ENCODE assay signal across 1 cellular context in the genomic region with DNA sequence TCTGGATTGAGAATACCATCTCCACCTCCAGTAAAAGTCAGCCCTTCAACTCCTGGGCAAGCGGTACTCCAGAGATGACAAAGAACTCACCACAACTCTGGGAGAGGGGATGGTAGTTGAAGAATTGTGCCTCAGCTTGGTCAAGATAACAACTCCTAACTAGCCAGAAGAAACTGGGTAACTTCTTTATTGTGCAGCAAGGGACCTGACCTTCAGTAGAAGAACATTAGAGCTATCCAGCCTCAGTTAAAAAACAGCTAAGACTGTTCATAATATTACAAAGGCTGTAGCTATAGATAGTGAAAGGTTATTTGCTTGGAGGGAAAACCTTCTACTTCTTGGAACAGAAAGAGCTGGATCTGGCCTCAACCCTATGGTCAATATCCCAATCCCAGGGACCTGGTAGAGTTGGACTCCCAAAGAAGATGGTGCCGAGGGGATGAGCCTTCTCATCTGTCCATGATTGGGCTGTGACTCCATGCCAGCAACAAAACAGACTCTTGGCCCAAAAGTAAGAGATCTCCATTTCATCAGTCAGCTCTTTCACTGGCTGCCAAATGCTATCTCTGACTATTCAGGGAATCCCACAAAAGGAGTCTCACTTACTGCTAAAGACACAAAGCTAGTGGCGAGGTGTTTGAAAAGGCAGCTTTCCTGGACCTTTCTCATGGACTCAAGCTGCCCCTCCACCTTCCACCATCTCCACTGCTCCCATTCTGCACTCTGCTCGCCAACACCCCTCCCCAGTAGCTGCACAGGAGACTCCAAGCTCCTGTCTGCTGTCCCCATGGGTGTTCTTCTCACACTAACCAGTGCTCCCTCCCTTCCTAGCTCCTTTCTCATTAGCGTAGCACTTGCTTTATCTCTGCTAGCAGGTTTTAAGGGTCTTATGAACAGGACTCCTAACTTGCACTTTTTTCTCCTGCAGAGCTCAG.
A peak's percentile ranks its signal among the peaks of the same experiment; 100 is the strongest.
TF ChIP-seq lines count a peak whose summit lies in the region.

No MANE protein-coding gene starts in this region.

TF ChIP-seq in K562, 482 proteins besides CTCF, POLR2A, EP300 and RAD21 (continued from another document and continues in another):
- TF ChIP-seq, protein P1, sequence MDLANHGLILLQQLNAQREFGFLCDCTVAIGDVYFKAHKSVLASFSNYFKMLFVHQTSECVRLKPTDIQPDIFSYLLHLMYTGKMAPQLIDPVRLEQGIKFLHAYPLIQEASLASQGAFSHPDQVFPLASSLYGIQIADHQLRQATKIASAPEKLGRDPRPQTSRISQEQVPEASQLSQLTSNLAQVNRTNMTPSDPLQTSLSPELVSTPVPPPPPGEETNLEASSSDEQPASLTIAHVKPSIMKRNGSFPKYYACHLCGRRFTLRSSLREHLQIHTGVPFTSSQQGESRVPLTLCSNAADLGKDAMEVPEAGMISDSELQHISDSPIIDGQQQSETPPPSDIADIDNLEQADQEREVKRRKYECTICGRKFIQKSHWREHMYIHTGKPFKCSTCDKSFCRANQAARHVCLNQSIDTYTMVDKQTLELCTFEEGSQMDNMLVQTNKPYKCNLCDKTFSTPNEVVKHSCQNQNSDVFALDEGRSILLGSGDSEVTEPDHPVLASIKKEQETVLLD (IDR thresholded peaks at IDR 0.05) = no peak
- TF ChIP-seq SIN3B (IDR thresholded peaks at IDR 0.05; ENCODE audit: low read depth) (no peak), STAT5B (CRISPR knock-in tag; IDR thresholded peaks at IDR 0.05) (no peak), CCAR2 (IDR thresholded peaks at IDR 0.05; ENCODE audit: low read depth, low read length) (no peak), RUNX1 (IDR thresholded peaks at IDR 0.05; ENCODE audit: low read depth) (no peak), ZNF324 (CRISPR knock-in tag; IDR thresholded peaks at IDR 0.05) (no peak), RBM17 (IDR thresholded peaks at IDR 0.05; ENCODE audit: borderline replicate concordance, low read depth, low read length) (no peak), NR3C1 (CRISPR knock-in tag; IDR thresholded peaks at IDR 0.05) (no peak), PRPF4 (IDR thresholded peaks at IDR 0.05; ENCODE audit: insufficient read depth, low read depth, low read length, poor library complexity, severe bottlenecking) (no peak), ZNF695 (CRISPR knock-in tag; IDR thresholded peaks at IDR 0.05) (0 out of 2 replicates have a peak, but pooled peaks have one; percentile 61), NFIX (CRISPR knock-in tag; IDR thresholded peaks at IDR 0.05; ENCODE audit: low read depth) (no peak), YBX1 (IDR thresholded peaks at IDR 0.05) (no peak), CSDE1 (IDR thresholded peaks at IDR 0.05) (peak in 1 of 2 experiments; percentile 84; a peak in 2 of 4 replicates), ZNF197 (CRISPR knock-in tag; IDR thresholded peaks at IDR 0.05; ENCODE audit: low read depth) (no peak), ZNF436 (CRISPR knock-in tag; IDR thresholded peaks at IDR 0.05) (peak; percentile 94), CREM (IDR thresholded peaks at IDR 0.05; ENCODE audit: low read depth) (no peak), GATAD2B (IDR thresholded peaks at IDR 0.05; ENCODE audit: borderline replicate concordance) (no peak), SNAPC5 (CRISPR knock-in tag; IDR thresholded peaks at IDR 0.05) (peak; percentile 92), FOXK2 (conservative IDR thresholded peaks at IDR 0.05 in 1 of 2, IDR thresholded peaks at IDR 0.05 in 1 of 2; ENCODE audit: low read depth in 2 of 2) (no peak), L3MBTL2 (IDR thresholded peaks at IDR 0.05) (no peak), SRSF1 (IDR thresholded peaks at IDR 0.05; ENCODE audit: low read depth, low read length) (no peak), ZMIZ1 (IDR thresholded peaks at IDR 0.05; ENCODE audit: low read depth in 2 of 2, low read length in 2 of 2) (peak in 1 of 2 experiments; percentile 96; a peak in 2 of 4 replicates), NFYB (IDR thresholded peaks at IDR 0.05; ENCODE audit: extremely low read depth, insufficient read length) (no peak), ZNF696 (CRISPR knock-in tag; conservative IDR thresholded peaks at IDR 0.05) (peak; percentile 92), ZNF280B (CRISPR knock-in tag; IDR thresholded peaks at IDR 0.05) (no peak; the same call in 1 of the 2 replicates), ZNF551 (CRISPR knock-in tag; IDR thresholded peaks at IDR 0.05) (peak; percentile 94), USF1 (CRISPR knock-in tag; IDR thresholded peaks at IDR 0.05) (no peak), ZNF639 (CRISPR knock-in tag; conservative IDR thresholded peaks at IDR 0.05 in 1 of 2, IDR thresholded peaks at IDR 0.05 in 1 of 2) (no peak), TEAD4 (IDR thresholded peaks at IDR 0.05; ENCODE audit: low read length) (peak; percentile 83), TEAD4 (CRISPR knock-in tag; IDR thresholded peaks at IDR 0.05; ENCODE audit: borderline replicate concordance) (no peak), TARDBP (IDR thresholded peaks at IDR 0.05) (no peak), HNRNPK (IDR thresholded peaks at IDR 0.05; ENCODE audit: low read depth, low read length, poor library complexity, severe bottlenecking) (no peak)
- TF ChIP-seq, protein P2, sequence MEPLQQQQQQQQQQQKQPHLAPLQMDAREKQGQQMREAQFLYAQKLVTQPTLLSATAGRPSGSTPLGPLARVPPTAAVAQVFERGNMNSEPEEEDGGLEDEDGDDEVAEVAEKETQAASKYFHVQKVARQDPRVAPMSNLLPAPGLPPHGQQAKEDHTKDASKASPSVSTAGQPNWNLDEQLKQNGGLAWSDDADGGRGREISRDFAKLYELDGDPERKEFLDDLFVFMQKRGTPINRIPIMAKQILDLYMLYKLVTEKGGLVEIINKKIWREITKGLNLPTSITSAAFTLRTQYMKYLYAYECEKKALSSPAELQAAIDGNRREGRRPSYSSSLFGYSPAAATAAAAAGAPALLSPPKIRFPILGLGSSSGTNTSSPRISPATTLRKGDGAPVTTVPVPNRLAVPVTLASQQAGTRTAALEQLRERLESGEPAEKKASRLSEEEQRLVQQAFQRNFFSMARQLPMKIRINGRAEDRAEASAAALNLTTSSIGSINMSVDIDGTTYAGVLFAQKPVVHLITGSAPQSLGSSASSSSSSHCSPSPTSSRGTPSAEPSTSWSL (CRISPR knock-in tag; IDR thresholded peaks at IDR 0.05; ENCODE audit: borderline replicate concordance) = no peak
- TF ChIP-seq, protein P3, sequence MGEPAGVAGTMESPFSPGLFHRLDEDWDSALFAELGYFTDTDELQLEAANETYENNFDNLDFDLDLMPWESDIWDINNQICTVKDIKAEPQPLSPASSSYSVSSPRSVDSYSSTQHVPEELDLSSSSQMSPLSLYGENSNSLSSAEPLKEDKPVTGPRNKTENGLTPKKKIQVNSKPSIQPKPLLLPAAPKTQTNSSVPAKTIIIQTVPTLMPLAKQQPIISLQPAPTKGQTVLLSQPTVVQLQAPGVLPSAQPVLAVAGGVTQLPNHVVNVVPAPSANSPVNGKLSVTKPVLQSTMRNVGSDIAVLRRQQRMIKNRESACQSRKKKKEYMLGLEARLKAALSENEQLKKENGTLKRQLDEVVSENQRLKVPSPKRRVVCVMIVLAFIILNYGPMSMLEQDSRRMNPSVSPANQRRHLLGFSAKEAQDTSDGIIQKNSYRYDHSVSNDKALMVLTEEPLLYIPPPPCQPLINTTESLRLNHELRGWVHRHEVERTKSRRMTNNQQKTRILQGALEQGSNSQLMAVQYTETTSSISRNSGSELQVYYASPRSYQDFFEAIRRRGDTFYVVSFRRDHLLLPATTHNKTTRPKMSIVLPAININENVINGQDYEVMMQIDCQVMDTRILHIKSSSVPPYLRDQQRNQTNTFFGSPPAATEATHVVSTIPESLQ (CRISPR knock-in tag; IDR thresholded peaks at IDR 0.05) = no peak
- TF ChIP-seq, protein P4, sequence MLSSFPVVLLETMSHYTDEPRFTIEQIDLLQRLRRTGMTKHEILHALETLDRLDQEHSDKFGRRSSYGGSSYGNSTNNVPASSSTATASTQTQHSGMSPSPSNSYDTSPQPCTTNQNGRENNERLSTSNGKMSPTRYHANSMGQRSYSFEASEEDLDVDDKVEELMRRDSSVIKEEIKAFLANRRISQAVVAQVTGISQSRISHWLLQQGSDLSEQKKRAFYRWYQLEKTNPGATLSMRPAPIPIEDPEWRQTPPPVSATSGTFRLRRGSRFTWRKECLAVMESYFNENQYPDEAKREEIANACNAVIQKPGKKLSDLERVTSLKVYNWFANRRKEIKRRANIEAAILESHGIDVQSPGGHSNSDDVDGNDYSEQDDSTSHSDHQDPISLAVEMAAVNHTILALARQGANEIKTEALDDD (IDR thresholded peaks at IDR 0.05) = peak; percentile 94
- TF ChIP-seq, protein P5, sequence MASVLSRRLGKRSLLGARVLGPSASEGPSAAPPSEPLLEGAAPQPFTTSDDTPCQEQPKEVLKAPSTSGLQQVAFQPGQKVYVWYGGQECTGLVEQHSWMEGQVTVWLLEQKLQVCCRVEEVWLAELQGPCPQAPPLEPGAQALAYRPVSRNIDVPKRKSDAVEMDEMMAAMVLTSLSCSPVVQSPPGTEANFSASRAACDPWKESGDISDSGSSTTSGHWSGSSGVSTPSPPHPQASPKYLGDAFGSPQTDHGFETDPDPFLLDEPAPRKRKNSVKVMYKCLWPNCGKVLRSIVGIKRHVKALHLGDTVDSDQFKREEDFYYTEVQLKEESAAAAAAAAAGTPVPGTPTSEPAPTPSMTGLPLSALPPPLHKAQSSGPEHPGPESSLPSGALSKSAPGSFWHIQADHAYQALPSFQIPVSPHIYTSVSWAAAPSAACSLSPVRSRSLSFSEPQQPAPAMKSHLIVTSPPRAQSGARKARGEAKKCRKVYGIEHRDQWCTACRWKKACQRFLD (CRISPR knock-in tag; IDR thresholded peaks at IDR 0.05) = no peak
- TF ChIP-seq, protein P6, sequence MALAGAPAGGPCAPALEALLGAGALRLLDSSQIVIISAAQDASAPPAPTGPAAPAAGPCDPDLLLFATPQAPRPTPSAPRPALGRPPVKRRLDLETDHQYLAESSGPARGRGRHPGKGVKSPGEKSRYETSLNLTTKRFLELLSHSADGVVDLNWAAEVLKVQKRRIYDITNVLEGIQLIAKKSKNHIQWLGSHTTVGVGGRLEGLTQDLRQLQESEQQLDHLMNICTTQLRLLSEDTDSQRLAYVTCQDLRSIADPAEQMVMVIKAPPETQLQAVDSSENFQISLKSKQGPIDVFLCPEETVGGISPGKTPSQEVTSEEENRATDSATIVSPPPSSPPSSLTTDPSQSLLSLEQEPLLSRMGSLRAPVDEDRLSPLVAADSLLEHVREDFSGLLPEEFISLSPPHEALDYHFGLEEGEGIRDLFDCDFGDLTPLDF (CRISPR knock-in tag; IDR thresholded peaks at IDR 0.05) = peak; percentile 53; the same call in 1 of the 2 replicates
- TF ChIP-seq, protein P7, sequence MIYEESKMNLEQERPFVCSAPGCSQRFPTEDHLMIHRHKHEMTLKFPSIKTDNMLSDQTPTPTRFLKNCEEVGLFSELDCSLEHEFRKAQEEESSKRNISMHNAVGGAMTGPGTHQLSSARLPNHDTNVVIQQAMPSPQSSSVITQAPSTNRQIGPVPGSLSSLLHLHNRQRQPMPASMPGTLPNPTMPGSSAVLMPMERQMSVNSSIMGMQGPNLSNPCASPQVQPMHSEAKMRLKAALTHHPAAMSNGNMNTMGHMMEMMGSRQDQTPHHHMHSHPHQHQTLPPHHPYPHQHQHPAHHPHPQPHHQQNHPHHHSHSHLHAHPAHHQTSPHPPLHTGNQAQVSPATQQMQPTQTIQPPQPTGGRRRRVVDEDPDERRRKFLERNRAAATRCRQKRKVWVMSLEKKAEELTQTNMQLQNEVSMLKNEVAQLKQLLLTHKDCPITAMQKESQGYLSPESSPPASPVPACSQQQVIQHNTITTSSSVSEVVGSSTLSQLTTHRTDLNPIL (CRISPR knock-in tag; IDR thresholded peaks at IDR 0.05) = no peak
